8 cellular contexts compared by ENCODE assay signal in the genomic region with DNA sequence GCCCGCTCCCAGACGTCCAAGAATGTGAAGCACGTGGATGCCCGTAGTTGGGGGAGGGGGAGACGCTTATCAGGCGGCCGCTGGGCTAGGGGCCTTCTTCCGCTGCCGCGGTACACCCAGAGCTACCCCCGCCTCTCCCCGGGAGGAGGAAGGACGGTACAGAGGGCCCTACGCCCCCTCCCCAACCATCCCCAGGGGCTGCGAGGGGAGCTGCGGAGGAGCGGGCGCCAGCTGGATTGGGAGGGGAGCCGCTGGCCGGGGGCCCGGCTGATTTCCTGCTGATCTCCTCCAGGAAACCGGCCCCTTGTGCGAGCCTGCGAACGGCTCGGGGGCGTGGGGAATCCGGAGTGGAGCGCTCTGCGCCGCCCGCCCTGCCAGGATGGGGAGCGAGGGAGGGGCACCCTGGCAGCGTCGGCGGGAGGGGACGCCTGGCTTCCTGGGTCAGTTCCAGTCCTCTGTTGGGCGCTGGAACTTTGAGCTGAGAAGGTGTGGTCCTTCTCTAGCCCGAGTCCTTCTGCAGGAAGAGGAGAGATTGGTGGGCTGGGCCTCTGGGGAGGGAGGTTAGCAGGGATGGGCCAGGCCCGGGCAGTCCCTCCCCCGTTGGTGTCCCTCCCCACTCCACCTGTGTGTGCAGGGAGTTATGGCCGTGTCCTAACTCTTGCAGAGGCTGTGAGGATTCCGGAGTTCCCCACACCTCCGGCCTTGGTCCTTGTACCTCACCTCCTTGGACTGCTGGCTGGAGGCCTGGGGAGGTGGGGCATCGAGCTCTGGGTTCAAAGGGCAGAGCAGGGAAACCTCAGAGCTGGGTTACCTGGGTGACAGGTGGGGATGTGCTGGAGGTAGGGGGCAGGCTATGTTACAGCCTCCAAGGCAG. TPM values are rescaled to one million over a fixed set of nuclear protein-coding genes. Genes with fewer than 3 reads are reported as not detected.
DNase-seq lines count a peak whose midpoint lies in the region; ATAC-seq and TF ChIP-seq lines count a peak whose summit lies in the region.
"Had no signal": no experiment of that assay in that cellular context is flagged by ENCODE, and none has a peak within 500 bp of the region (broad histone marks: within the 10 kb centered on the region; RNA-seq: fewer than 3 reads in every experiment).

No MANE protein-coding gene starts in this region.

- H3K4me2 ChIP-seq in skeletal muscle satellite cell (ENCODE audit: low read length) = peak overlapping the region; percentile 92

- DNase-seq in GM19238 (ENCODE audit: insufficient read length, low spot score) = peak; percentile 61
- DNase-seq in NCI-H526 treated with DMSO at 0.1 percent for 48 hours (lab: John Stamatoyannopoulos, UW) = peak; percentile 35
- DNase-seq in iPS-NIHi11 (ENCODE audit: low spot score) = peak; percentile 75

- H3K36me3 Mint-ChIP-seq in brain = no peaks in the 10 kb centered on the region

- H3K9me3 Mint-ChIP-seq in brain = peaks cover 0 to 2% (median 0%) of the 10 kb centered on the region in 5 experiments

- H3K4me1 Mint-ChIP-seq in brain = peaks cover 87% of the 10 kb centered on the region

- H3K4me3 ChIP-seq in skeletal muscle satellite cell (ENCODE audit: low read length) = peak overlapping the region; percentile 79

- peaks cover 87% of the 10 kb centered on the region for H3K4me1 ChIP-seq in skeletal muscle satellite cell (ENCODE audit: control insufficient read depth, insufficient read depth, low read length)

- ATAC-seq in GM21423 (IDR thresholded peaks at IDR 0.05; ENCODE audit: unreplicated experiment) = no peak
- no peak for ATAC-seq in HG02588 (IDR thresholded peaks at IDR 0.05; ENCODE audit: unreplicated experiment)

- TF ChIP-seq CTCF in brain (conservative IDR thresholded peaks at IDR 0.05) = no peak

- peak overlapping the region; percentile 86 for H3K9ac ChIP-seq in skeletal muscle satellite cell (ENCODE audit: low read depth, low read length)

- no peaks in the 10 kb centered on the region for H3K9me3 ChIP-seq in skeletal muscle satellite cell (replicated peaks; ENCODE audit: low read length)

- H3K27ac Mint-ChIP-seq in brain = peak overlapping the region; percentile 94 to 99 (median 97)

- peaks cover 26% of the 10 kb centered on the region for H3K36me3 ChIP-seq in skeletal muscle satellite cell (ENCODE audit: insufficient read depth, low read length)

- H3K27me3 Mint-ChIP-seq in brain = peaks cover 15% of the 10 kb centered on the region

- no peaks in the 10 kb centered on the region for H3K27me3 ChIP-seq in skeletal muscle satellite cell (ENCODE audit: control insufficient read depth, insufficient read depth, low read length)

- peak overlapping the region; percentile 90 to 96 (median 91) for H3K4me3 Mint-ChIP-seq in brain

RNA-seq across cellular contexts. Expression of a gene that starts 19.1 kb away (rescaled TPM):
- polyA plus RNA-seq in brain (ENCODE audit: insufficient read depth, low read depth, low replicate concordance) = not detected
- 0.22 and 0.25 TPM in 2 replicates for total RNA-seq in skeletal muscle satellite cell (2012; rRNA removed)
- total RNA-seq: activated CD8-positive, alpha-beta memory T cell treated with anti-CD3 and anti-CD28 coated beads for 36 hours had no signal

RNA-seq across cellular contexts. Expression of a gene that starts 36.4 kb away (rescaled TPM):
- 26.2 TPM for polyA plus RNA-seq in brain (ENCODE audit: insufficient read depth, low read depth, low replicate concordance)
- 11.2 and 17.0 TPM in 2 replicates for total RNA-seq in skeletal muscle satellite cell (2012; rRNA removed)

RNA-seq across cellular contexts. Expression of a gene that starts 57.7 kb away (rescaled TPM):
- polyA plus RNA-seq in brain (ENCODE audit: insufficient read depth, low read depth, low replicate concordance) = 23.2 TPM
- total RNA-seq in skeletal muscle satellite cell (2012; rRNA removed) = 22.1 and 22.6 TPM in 2 replicates
